ENCODE assay signal across 13 cellular contexts in the genomic region with DNA sequence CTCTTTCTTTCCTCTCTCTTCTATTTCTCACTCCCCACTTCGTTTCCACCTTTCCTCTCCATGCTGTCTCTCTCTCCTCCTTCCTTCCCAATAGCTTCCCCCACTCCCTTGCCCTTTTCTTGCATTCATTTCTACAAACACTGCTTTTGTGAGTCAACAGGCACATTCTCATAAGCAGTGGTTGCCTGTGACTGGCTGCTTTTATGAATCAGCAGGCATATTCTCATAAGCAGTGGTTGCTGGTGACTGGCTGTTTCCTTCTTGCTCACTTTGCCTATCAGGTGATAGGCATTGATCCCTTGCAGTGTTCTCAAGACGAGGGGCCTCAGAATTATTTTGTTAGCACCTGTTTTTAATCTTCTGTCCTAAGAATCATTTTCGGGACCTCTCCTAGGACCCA.
DNase-seq lines count a peak whose midpoint lies in the region; ATAC-seq and TF ChIP-seq lines count a peak whose summit lies in the region.
"Had no signal": no experiment of that assay in that cellular context is flagged by ENCODE, and none has a peak within 500 bp of the region (broad histone marks: within the 10 kb centered on the region; RNA-seq: fewer than 3 reads in every experiment).

No MANE protein-coding gene starts in this region.

- H3K4me3 ChIP-seq in fibroblast of pulmonary artery (replicated peaks; ENCODE audit: low read depth, low read length) = no peak overlapping the region
- H3K4me3 ChIP-seq: lung, testis had no signal

- POLR2A ChIA-PET in RWPE1 (lab: Yijun Ruan, JAX; ENCODE audit: low non-redundant PET) = no interaction called here

- H3K27ac ChIP-seq in RWPE1 = no peak overlapping the region
- H3K27ac ChIP-seq: testis had no signal

- TF ChIP-seq CTCF in RWPE1 (conservative IDR thresholded peaks at IDR 0.05; ENCODE audit: low read depth) = no peak
- no peak for TF ChIP-seq CTCF in fibroblast of pulmonary artery (IDR thresholded peaks at IDR 0.05; ENCODE audit: low read length, missing control alignments)

- CTCF ChIA-PET in RWPE1 (lab: Yijun Ruan, JAX) = interaction anchor here (0.6 kb wide), 2 partner anchors 90 to 550 kb away, joined by 3 to 5 read pairs; no protein-coding TSS in a partner anchor

- DNase-seq in stimulated activated CD4-positive, alpha-beta T cell treated with anti-CD3 and anti-CD28 coated beads, Interleukin-15, amount 100 ng/mL, for 48 hours (ENCODE audit: low read depth in 2 of 2) = peak; percentile 6 to 20
- no peak for DNase-seq in stimulated activated CD4-positive, alpha-beta T cell treated with anti-CD3 and anti-CD28 coated beads, Interleukin-12 subunit alpha, Interleukin-12 subunit beta, amount 100 ng/mL, for 4 hours
- peak; percentile 56 for DNase-seq in RWPE1 (ENCODE audit: low spot score)
- DNase-seq in fibroblast of pulmonary artery (ENCODE audit: low read depth) = peak; percentile 60
- DNase-seq in NCI-H1436 (lab: John Stamatoyannopoulos, UW) = no peak
- no peak for DNase-seq in NCI-H146 (lab: John Stamatoyannopoulos, UW)
- DNase-seq: activated effector memory CD4-positive, alpha-beta T cell treated with anti-CD3 and anti-CD28 coated beads, Interleukin-2, amount 50 U/mL, for 16 hours; CD4-positive, alpha-beta T cell; NCI-H510A treated with DMSO at 0.1 percent for 48 hours; testis had no signal

- ATAC-seq in GM19467 (IDR thresholded peaks at IDR 0.05; ENCODE audit: unreplicated experiment) (no peak), HG02763 (IDR thresholded peaks at IDR 0.05; ENCODE audit: unreplicated experiment) (no peak)

Comparison
In these comparisons a context has a peak if more than half of its experiments do, and no peak if none do; other contexts are left out.
1. DNase-seq: peak in stimulated activated CD4-positive, alpha-beta T cell treated with anti-CD3 and anti-CD28 coated beads, Interleukin-15, amount 100 ng/mL, for 48 hours (2 of 2), RWPE1 (single experiment) and fibroblast of pulmonary artery (single experiment); none in stimulated activated CD4-positive, alpha-beta T cell treated with anti-CD3 and anti-CD28 coated beads, Interleukin-12 subunit alpha, Interleukin-12 subunit beta, amount 100 ng/mL, for 4 hours (single experiment), NCI-H1436 (single experiment) and NCI-H146 (single experiment).